ENCODE assay signal across 21 cellular contexts in the genomic region with DNA sequence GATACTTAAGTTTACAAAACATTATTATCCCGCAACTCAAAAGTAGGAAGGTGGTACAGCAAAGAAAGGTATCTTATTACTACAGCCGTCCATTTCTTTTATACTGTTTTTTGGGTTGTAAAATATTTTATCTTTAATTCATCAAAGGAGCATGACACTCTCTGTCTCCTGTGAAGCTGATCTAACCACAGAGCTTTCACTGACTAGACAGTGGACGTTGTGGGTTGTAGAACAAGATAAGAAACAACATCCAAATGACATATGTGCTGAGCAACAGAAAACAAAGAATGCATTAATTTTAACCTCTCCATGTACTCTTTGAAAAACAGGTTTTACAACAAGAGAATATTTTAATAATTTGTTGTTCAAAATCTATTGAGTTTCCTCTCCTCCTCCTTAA.
"Had no signal": no experiment of that assay in that cellular context is flagged by ENCODE, and none has a peak within 500 bp of the region (broad histone marks: within the 10 kb centered on the region; RNA-seq: fewer than 3 reads in every experiment).

No MANE protein-coding gene starts in this region.

- H3K36me3 ChIP-seq: SJSA1 had no signal

- H3K27me3 ChIP-seq: SJSA1 had no signal

- H3K4me1 ChIP-seq: SJSA1 had no signal

- DNase-seq: activated CD4-positive, alpha-beta T cell treated with anti-CD3 and anti-CD28 coated beads for 4 hours; activated CD8-positive, alpha-beta memory T cell treated with anti-CD3 and anti-CD28 coated beads, Interleukin-2, amount 50 U/mL, for 4 hours; activated CD8-positive, alpha-beta T cell treated with anti-CD3 and anti-CD28 coated beads for 36 hours; activated T-cell treated with anti-CD3 and anti-CD28 coated beads, Interleukin-2, amount 50 U/mL, for 72 hours; amygdala; cerebellar nuclear complex; Karpas-422; MM.1S; NCI-H1105; NCI-H1436; NCI-H1694 treated with DMSO at 0.1 percent for 48 hours; NCI-H2029 treated with DMSO at 0.1 percent for 48 hours; NCI-H345; NCI-H510A treated with DMSO at 0.1 percent for 48 hours; NCI-H69; PC-3; SHP77; T1000 had no signal

- H3K27ac ChIP-seq: SJSA1 had no signal

- ATAC-seq: activated CD4-positive, CD25-positive, alpha-beta regulatory T cell treated with anti-CD3 and anti-CD28 coated beads, Interleukin-2, amount 50 U/mL, for 24 hours; activated CD8-positive, alpha-beta T cell treated with anti-CD3 and anti-CD28 coated beads for 36 hours; activated T-cell treated with anti-CD3 and anti-CD28 coated beads, Interleukin-2, amount 50 U/mL, for 72 hours; K562; PC-3 had no signal

- H3K4me3 ChIP-seq: K562, SJSA1 had no signal

- H3K9me3 ChIP-seq: SJSA1 had no signal
